Comparison of ENCODE assay signal across 13 cellular contexts in genomic region chr6:21522007-21522758, GRCh38.
DNase-seq lines count a peak whose midpoint lies in the region; ATAC-seq and TF ChIP-seq lines count a peak whose summit lies in the region.
"Had no signal": no experiment of that assay in that cellular context is flagged by ENCODE, and none has a peak within 500 bp of the region (broad histone marks: within the 10 kb centered on the region; RNA-seq: fewer than 3 reads in every experiment).

No MANE protein-coding gene starts in this region.

- intact Hi-C loops in head of caudate nucleus (cut with DNase I) (no loop called here), lower leg skin (cut with DNase I; ENCODE audit: low total_unique reads) (no loop called here)

- H3K4me3 ChIP-seq in gastroesophageal sphincter (no peak overlapping the region), lower leg skin (ENCODE audit: low read depth, poor library complexity, severe bottlenecking) (no peak overlapping the region)
- H3K4me3 ChIP-seq: GM23248, SK-N-MC had no signal

- DNase-seq in NCI-H1092 treated with DMSO at 0.1 percent for 48 hours (lab: John Stamatoyannopoulos, UW) (peak; percentile 37), NCI-H1092 (lab: John Stamatoyannopoulos, UW) (no peak), NCI-H146 (lab: John Stamatoyannopoulos, UW) (peak; percentile 35), NCI-H748 (lab: John Stamatoyannopoulos, UW; ENCODE audit: unreplicated experiment) (peak; percentile 89), head of caudate nucleus (peak in 27 of 42 donors; percentile 5 to 59 (median 25)), lower leg skin (ENCODE audit: low spot score in 2 of 2) (no peak)
- DNase-seq: 8988T, GM23248, NCI-H510A had no signal

- no peaks in the 10 kb centered on the region for H3K36me3 ChIP-seq in gastroesophageal sphincter

- TF ChIP-seq EP300 in gastroesophageal sphincter (IDR thresholded peaks at IDR 0.05), result no peak

- H3K9me3 ChIP-seq in gastroesophageal sphincter, result no peaks in the 10 kb centered on the region

- TF ChIP-seq POLR2A in gastroesophageal sphincter (IDR thresholded peaks at IDR 0.05), result no peak
- no peak for TF ChIP-seq POLR2A in lower leg skin (IDR thresholded peaks at IDR 0.05)

- no peaks in the 10 kb centered on the region for H3K4me1 ChIP-seq in gastroesophageal sphincter

- TF ChIP-seq CTCF in gastroesophageal sphincter (IDR thresholded peaks at IDR 0.05) (no peak), lower leg skin (IDR thresholded peaks at IDR 0.05) (no peak)

- 90 to 92% methylated on average over 15 to 16 of the region's 16 CpGs for WGBS in gastroesophageal sphincter (ENCODE audit: low coverage in 1 of 2), 2 donors
- 89 to 92% methylated on average over 16 of the region's 16 CpGs for WGBS in lower leg skin, 2 donors

- H3K27me3 ChIP-seq in gastroesophageal sphincter, result no peaks in the 10 kb centered on the region

- ATAC-seq in gastroesophageal sphincter (no peak), HG03520 (IDR thresholded peaks at IDR 0.05; ENCODE audit: unreplicated experiment) (no peak)

- no peak overlapping the region for H3K27ac ChIP-seq in gastroesophageal sphincter
- H3K27ac ChIP-seq: C4-2B, GM23248, SK-N-MC had no signal

Comparison
In these comparisons a context has a peak if more than half of its experiments do, and no peak if none do; other contexts are left out.
1. DNase-seq: peak in NCI-H1092 treated with DMSO at 0.1 percent for 48 hours (single experiment), NCI-H146 (single experiment), NCI-H748 (single experiment) and head of caudate nucleus (27 of 42); none in NCI-H1092 (single experiment) and lower leg skin (0 of 2).